8 cellular contexts compared by ENCODE assay signal in genomic region chr20:45909817-45910669, GRCh38. TPM values are rescaled to one million over a fixed set of nuclear protein-coding genes. Genes with fewer than 3 reads are reported as not detected.
A peak's percentile ranks its signal among the peaks of the same experiment; 100 is the strongest.
DNase-seq lines count a peak whose midpoint lies in the region; ATAC-seq, FAIRE-seq and TF ChIP-seq lines count a peak whose summit lies in the region.

No MANE protein-coding gene starts in this region.

- H3K14ac ChIP-seq in neuronal stem cell (ENCODE audit: low read length) = no peak overlapping the region

- H4K91ac ChIP-seq in neuronal stem cell (ENCODE audit: low read depth, low read length, poor library complexity) = no peak overlapping the region

- H3K4me1 Mint-ChIP-seq in CD8-positive, alpha-beta T cell (ENCODE audit: low read depth) = peaks cover 16% of the 10 kb centered on the region

- no peak overlapping the region for H2BK12ac ChIP-seq in neuronal stem cell (ENCODE audit: low read length)

- FAIRE-seq in GM12892 (lab: Jason Lieb, UNC) = no peak

- H2BK5ac ChIP-seq in neuronal stem cell (ENCODE audit: low read length) = no peak overlapping the region

- H2BK120ac ChIP-seq in neuronal stem cell (ENCODE audit: low read depth, low read length) = no peak overlapping the region

- CTCF ChIA-PET in CD8-positive, alpha-beta T cell (lab: Charles Lee) = interaction anchor here (1.6 to 1.8 kb wide), 2 partner anchors 15 to 20 kb away, joined by 3 to 5 read pairs; partner anchors contain the start of genes CTSA and NEURL2

- H2AFZ ChIP-seq in neuronal stem cell (ENCODE audit: low read length) = peak overlapping the region; percentile 31

- POLR2A ChIA-PET in CD8-positive, alpha-beta T cell (lab: Charles Lee) = interaction anchor here (0.5 to 2.2 kb wide), 5 partner anchors 8 to 28 kb away, joined by 4 to 10 read pairs (median 7); partner anchors contain the start of genes CTSA, NEURL2, PCIF1 and ZSWIM1

- no peaks in the 10 kb centered on the region for H3K9me3 Mint-ChIP-seq in CD8-positive, alpha-beta T cell

- no peaks in the 10 kb centered on the region for H3K9me3 ChIP-seq in CD8-positive, alpha-beta T cell (ENCODE audit: low read length)
- no peaks in the 10 kb centered on the region for H3K9me3 ChIP-seq in neuronal stem cell (replicated peaks in 1 of 2; ENCODE audit: control insufficient read depth in 2 of 2, insufficient read depth in 1 of 2, low read depth in 1 of 2, low read length in 2 of 2)

- H3K9ac ChIP-seq in neuronal stem cell (ENCODE audit: low read depth, low read length, poor library complexity) = no peak overlapping the region

- H3K27me3 ChIP-seq in CD8-positive, alpha-beta T cell (ENCODE audit: insufficient read depth, low read length) = no peaks in the 10 kb centered on the region
- H3K27me3 ChIP-seq in neuronal stem cell (ENCODE audit: control insufficient read depth in 3 of 3, insufficient read depth in 3 of 3, low read depth in 1 of 3, low read length in 3 of 3) = no peaks in the 10 kb centered on the region

- peak overlapping the region; percentile 75 for H3K4me3 ChIP-seq in CD8-positive, alpha-beta T cell (ENCODE audit: low read depth, low read length)
- H3K4me3 ChIP-seq in NB4 (ENCODE audit: low read depth, low read length) = peak overlapping the region; percentile 21
- H3K4me3 ChIP-seq in choroid plexus epithelial cell (ENCODE audit: low read depth, low read length) = peak overlapping the region; percentile 47
- H3K4me3 ChIP-seq in neuronal stem cell (ENCODE audit: low read length in 2 of 2) = peak overlapping the region in 1 of 2 donors; percentile 27

- H3K4ac ChIP-seq in neuronal stem cell (ENCODE audit: low read length) = no peak overlapping the region

- H3K79me1 ChIP-seq in neuronal stem cell (ENCODE audit: low read depth, low read length) = no peaks in the 10 kb centered on the region

- no peak for TF ChIP-seq CTCF in CD8-positive, alpha-beta T cell (IDR thresholded peaks at IDR 0.05)
- no peak for TF ChIP-seq CTCF in NB4 (IDR thresholded peaks at IDR 0.05; ENCODE audit: low read depth, low read length)
- TF ChIP-seq CTCF in choroid plexus epithelial cell (conservative IDR thresholded peaks at IDR 0.05; ENCODE audit: low read depth, low read length) = no peak

- no peak overlapping the region for H2AK5ac ChIP-seq in neuronal stem cell (ENCODE audit: low read depth, low read length)

- DNase-seq in CD8-positive, alpha-beta T cell = no peak
- peak; percentile 43 for DNase-seq in NB4 (ENCODE audit: low read depth)
- DNase-seq in choroid plexus epithelial cell (ENCODE audit: low read depth) = no peak
- no peak for DNase-seq in neuronal stem cell (ENCODE audit: low spot score)
- no peak for DNase-seq in T-helper 9 cell
- no peak for DNase-seq in GM12892 (ENCODE audit: insufficient read length)

- no peak overlapping the region for H3K27ac ChIP-seq in CD8-positive, alpha-beta T cell (ENCODE audit: low read depth, low read length)
- H3K27ac ChIP-seq in neuronal stem cell (replicated peaks; ENCODE audit: low read length) = no peak overlapping the region

- intact Hi-C loops in CD8-positive, alpha-beta T cell (cut with DNase I, micrococcal nuclease) = loop anchor here (1.0 to 2.0 kb wide), 2 partner anchors 16 to 29 kb away; partner anchors contain the start of gene ZSWIM1 (in 2 of the 2)

- no peak overlapping the region for H3K18ac ChIP-seq in neuronal stem cell (ENCODE audit: low read length)

- no peak overlapping the region for H4K8ac ChIP-seq in neuronal stem cell (ENCODE audit: low read depth, low read length)

- no peak overlapping the region for H3K23ac ChIP-seq in neuronal stem cell (ENCODE audit: low read depth, low read length, poor library complexity)

- peak overlapping the region; percentile 48 for H3K4me2 ChIP-seq in neuronal stem cell (ENCODE audit: insufficient read depth, low read length, poor library complexity, severe bottlenecking)

- no peak overlapping the region for H2BK15ac ChIP-seq in neuronal stem cell (ENCODE audit: low read length)

- no CpG with 5 or more reads among the region's 22 CpGs for WGBS in neuronal stem cell (ENCODE audit: extremely low coverage in 2 of 2, insufficient read length in 2 of 2, insufficient replicate concordance in 1 of 2), 2 donors

- no peaks in the 10 kb centered on the region for H3K36me3 ChIP-seq in CD8-positive, alpha-beta T cell (ENCODE audit: insufficient read depth, low read length)
- peaks cover 24 to 50% of the 10 kb centered on the region in 2 donors for H3K36me3 ChIP-seq in neuronal stem cell (replicated peaks in 1 of 2; ENCODE audit: control insufficient read depth in 2 of 2, insufficient read depth in 2 of 2, low read length in 2 of 2)

- no peak for TF ChIP-seq POLR2A in NB4 (IDR thresholded peaks at IDR 0.05; ENCODE audit: extremely low read depth, insufficient read length)
- no peak for TF ChIP-seq POLR2A in GM12892 (IDR thresholded peaks at IDR 0.05; ENCODE audit: low read depth, low read length)

- H3K36me3 Mint-ChIP-seq in CD8-positive, alpha-beta T cell = no peaks in the 10 kb centered on the region

- H3K27me3 Mint-ChIP-seq in CD8-positive, alpha-beta T cell (ENCODE audit: low read depth) = peaks cover 15% of the 10 kb centered on the region

- no peak overlapping the region for H3K27ac Mint-ChIP-seq in CD8-positive, alpha-beta T cell

- H3K4me1 ChIP-seq in CD8-positive, alpha-beta T cell (ENCODE audit: insufficient read depth, low read length) = peaks cover 17% of the 10 kb centered on the region
- peaks cover 6 to 12% of the 10 kb centered on the region in 2 donors for H3K4me1 ChIP-seq in neuronal stem cell (ENCODE audit: control insufficient read depth in 2 of 2, insufficient read depth in 1 of 2, low read depth in 1 of 2, low read length in 2 of 2)

- ATAC-seq in CD8-positive, alpha-beta T cell = no peak
- no peak for ATAC-seq in GM21390 (IDR thresholded peaks at IDR 0.05; ENCODE audit: unreplicated experiment)
- no peak for ATAC-seq in GM18870 (IDR thresholded peaks at IDR 0.05; ENCODE audit: unreplicated experiment)

- peak overlapping the region; percentile 89 for H3K4me3 Mint-ChIP-seq in CD8-positive, alpha-beta T cell

RNA-seq across cellular contexts. Expression of gene PLTP, which starts 1.9 kb away (rescaled TPM):
- total RNA-seq in CD8-positive, alpha-beta T cell = not detected
- 35.9 TPM for polyA plus RNA-seq in neuronal stem cell (2013, experiment 1 of 2)
- polyA plus RNA-seq in neuronal stem cell (2013, experiment 2 of 2) = 35.5 TPM
- 12.6 TPM for polyA plus RNA-seq in GM12892 (2012; ENCODE audit: missing spikeins)

RNA-seq across cellular contexts. Expression of gene CTSA, which starts 18.9 kb away (rescaled TPM):
- total RNA-seq in CD8-positive, alpha-beta T cell = 10 to 100 TPM; 52.8 to 64.2 TPM
- 15.3 TPM for polyA plus RNA-seq in neuronal stem cell (2013, experiment 1 of 2)
- polyA plus RNA-seq in neuronal stem cell (2013, experiment 2 of 2) = 15.1 TPM
- 32.8 TPM for polyA plus RNA-seq in GM12892 (2012; ENCODE audit: missing spikeins)

RNA-seq across cellular contexts. Expression of gene NEURL2, which starts 19.0 kb away (rescaled TPM):
- total RNA-seq in CD8-positive, alpha-beta T cell = 1 to 10 TPM; 1.6 to 1.7 TPM
- polyA plus RNA-seq in neuronal stem cell (2013, experiment 1 of 2) = 0.75 TPM
- polyA plus RNA-seq in neuronal stem cell (2013, experiment 2 of 2) = 0.62 TPM
- polyA plus RNA-seq in GM12892 (2012; ENCODE audit: missing spikeins) = 0.91 TPM

RNA-seq across cellular contexts. Expression of gene SPATA25, which starts 22.6 kb away (rescaled TPM):
- under 1 TPM in 1 of 2 experiments, not detected in 1; 0.64 TPM for total RNA-seq in CD8-positive, alpha-beta T cell
- polyA plus RNA-seq in neuronal stem cell (2013, experiment 1 of 2) = 0.28 TPM
- polyA plus RNA-seq in neuronal stem cell (2013, experiment 2 of 2) = 0.21 TPM
- not detected for polyA plus RNA-seq in GM12892 (2012; ENCODE audit: missing spikeins)

RNA-seq across cellular contexts. Expression of gene PCIF1, which starts 24.4 kb away (rescaled TPM):
- 100 to 1,000 TPM; 112 to 118 TPM for total RNA-seq in CD8-positive, alpha-beta T cell
- polyA plus RNA-seq in neuronal stem cell (2013, experiment 1 of 2) = 39.1 TPM
- polyA plus RNA-seq in neuronal stem cell (2013, experiment 2 of 2) = 39.1 TPM
- polyA plus RNA-seq in GM12892 (2012; ENCODE audit: missing spikeins) = 18.1 TPM
